Comparison of ENCODE assay signal across 8 cellular contexts in genomic region chr7:66281678-66282593, GRCh38.
DNase-seq lines count a peak whose midpoint lies in the region; TF ChIP-seq lines count a peak whose summit lies in the region.

No MANE protein-coding gene starts in this region.

- peaks cover 34% of the 10 kb centered on the region for H3K79me2 ChIP-seq in fibroblast of lung (ENCODE audit: control insufficient read depth, insufficient read depth, low read length)
- H3K79me2 ChIP-seq in parathyroid adenoma: peaks cover 3% of the 10 kb centered on the region

- H3K9ac ChIP-seq in fibroblast of lung (ENCODE audit: insufficient read depth, low read length): no peak overlapping the region
- no peak overlapping the region for H3K9ac ChIP-seq in parathyroid adenoma
- H3K9ac ChIP-seq in colonic mucosa (ENCODE audit: low read depth in 2 of 2, low read length in 2 of 2): no peak overlapping the region

- H4K20me1 ChIP-seq in fibroblast of lung (ENCODE audit: control insufficient read depth, extremely low read depth, insufficient read depth, low read length): no peaks in the 10 kb centered on the region

- H3K4me1 ChIP-seq in fibroblast of lung (ENCODE audit: control insufficient read depth, extremely low read depth, insufficient read depth, low read length): peaks cover 19% of the 10 kb centered on the region
- peaks cover 15% of the 10 kb centered on the region for H3K4me1 ChIP-seq in parathyroid adenoma
- no peaks in the 10 kb centered on the region for H3K4me1 ChIP-seq in colonic mucosa

- peak overlapping the region; percentile 57 for H3K27ac ChIP-seq in fibroblast of lung (ENCODE audit: insufficient read depth, low read length)
- H3K27ac ChIP-seq in parathyroid adenoma: peak overlapping the region; percentile 20
- H3K27ac ChIP-seq in colonic mucosa: no peak overlapping the region

- H2AFZ ChIP-seq in fibroblast of lung (ENCODE audit: low read length) (no peak overlapping the region), parathyroid adenoma (peak overlapping the region; percentile 54)

- H3K9me3 ChIP-seq in fibroblast of lung (ENCODE audit: control insufficient read depth, insufficient read depth, low read depth, low read length) (no peaks in the 10 kb centered on the region), parathyroid adenoma (ENCODE audit: control insufficient read depth, low read length) (no peaks in the 10 kb centered on the region), colonic mucosa (no peaks in the 10 kb centered on the region)

- TF ChIP-seq CTCF in fibroblast of lung (conservative IDR thresholded peaks at IDR 0.05 in 1 of 2, IDR thresholded peaks at IDR 0.05 in 1 of 2; ENCODE audit: low read depth in 1 of 2, low read length in 2 of 2) (no peak), parathyroid adenoma (IDR thresholded peaks at IDR 0.05) (no peak), colonic mucosa (IDR thresholded peaks at IDR 0.05) (no peak)

- H3K4me3 ChIP-seq in fibroblast of lung (replicated peaks in 1 of 4; ENCODE audit: control extremely low read depth in 1 of 4, insufficient read depth in 1 of 4, low read depth in 3 of 4, low read length in 4 of 4) (no peak overlapping the region), parathyroid adenoma (ENCODE audit: low read depth, low read length) (no peak overlapping the region), colonic mucosa (no peak overlapping the region)

- intact Hi-C loops in colonic mucosa (cut with DNase I): no loop called here

- peak overlapping the region; percentile 25 for H3K4me2 ChIP-seq in fibroblast of lung (ENCODE audit: extremely low read depth, insufficient read depth, low read length)
- H3K4me2 ChIP-seq in parathyroid adenoma (ENCODE audit: low read length): no peak overlapping the region

- H3K36me3 ChIP-seq in fibroblast of lung (ENCODE audit: control insufficient read depth, insufficient read depth, low read length) (no peaks in the 10 kb centered on the region), parathyroid adenoma (ENCODE audit: control insufficient read depth, insufficient read depth, low read length) (no peaks in the 10 kb centered on the region), colonic mucosa (no peaks in the 10 kb centered on the region)

- H3K27me3 ChIP-seq in fibroblast of lung (ENCODE audit: control insufficient read depth, insufficient read depth, low read length) (no peaks in the 10 kb centered on the region), parathyroid adenoma (ENCODE audit: control insufficient read depth, insufficient read depth, low read length) (no peaks in the 10 kb centered on the region), colonic mucosa (no peaks in the 10 kb centered on the region)

- DNase-seq in Daoy (ENCODE audit: low read depth) (peak; percentile 98), RPMI8226 (peak; percentile 54), fibroblast of lung (ENCODE audit: low read depth in 2 of 2) (peak; percentile 96 to 99), NCI-H510A (lab: John Stamatoyannopoulos, UW) (no peak), 8988T (no peak), NCI-H1417 treated with DMSO at 0.1 percent for 48 hours (lab: John Stamatoyannopoulos, UW) (no peak), colonic mucosa (no peak)

Comparison
In these comparisons a context has a peak if more than half of its experiments do, and no peak if none do; other contexts are left out.
1. DNase-seq: peak in Daoy (single experiment), RPMI8226 (single experiment) and fibroblast of lung (2 of 2); none in NCI-H510A (single experiment), 8988T (single experiment), NCI-H1417 treated with DMSO at 0.1 percent for 48 hours (single experiment) and colonic mucosa (single experiment).